21 cellular contexts compared by ENCODE assay signal in the genomic region with DNA sequence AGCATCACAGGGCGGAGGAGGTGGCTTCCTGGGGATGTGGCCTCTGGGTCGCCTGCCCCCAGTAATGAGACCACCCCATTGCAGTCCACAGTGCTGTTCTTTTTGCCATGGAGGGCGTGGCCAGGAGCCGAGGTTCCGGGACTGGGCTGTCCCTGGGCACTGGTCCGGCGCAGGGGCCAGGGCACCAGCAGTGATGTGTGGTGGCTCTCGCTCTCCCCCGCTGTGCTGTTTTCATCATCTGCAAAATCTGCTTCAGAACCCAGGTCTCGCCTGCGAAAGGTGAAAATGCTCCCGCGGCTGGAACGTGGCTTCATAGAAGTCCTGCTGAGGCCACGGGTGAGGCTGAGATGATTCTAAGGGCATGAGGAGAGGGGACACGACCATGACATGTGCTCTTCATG. TPM values are rescaled to one million over a fixed set of nuclear protein-coding genes. Genes with fewer than 3 reads are reported as not detected.
A peak's percentile ranks its signal among the peaks of the same experiment; 100 is the strongest.
DNase-seq lines count a peak whose midpoint lies in the region; ATAC-seq and TF ChIP-seq lines count a peak whose summit lies in the region.
"Had no signal": no experiment of that assay in that cellular context is flagged by ENCODE, and none has a peak within 500 bp of the region (broad histone marks: within the 10 kb centered on the region; RNA-seq: fewer than 3 reads in every experiment).

No MANE protein-coding gene starts in this region.

- TF ChIP-seq CTCF in natural killer cell (IDR thresholded peaks at IDR 0.05) (no peak), endodermal cell (conservative IDR thresholded peaks at IDR 0.05) (no peak), osteoblast (IDR thresholded peaks at IDR 0.05; ENCODE audit: extremely low read depth, low read depth, low read length) (no peak), upper lobe of right lung (IDR thresholded peaks at IDR 0.05) (no peak)

- H3K27ac ChIP-seq in endodermal cell (ENCODE audit: low read depth, low read length) (no peak overlapping the region), osteoblast (ENCODE audit: low read depth, low read length) (no peak overlapping the region), upper lobe of right lung (no peak overlapping the region)

- CTCF ChIA-PET in activated naive CD4-positive, alpha-beta T cell treated with anti-CD3 and anti-CD28 coated beads for 36 hours (lab: Charles Lee), result no interaction called here

- H3K36me3 Mint-ChIP-seq in natural killer cell treated with Interleukin-12 subunit alpha and Interleukin-12 subunit beta and Interleukin-15 and Interleukin-18, amount 100 ng/mL, for 72 hours, result no peaks in the 10 kb centered on the region
- H3K36me3 Mint-ChIP-seq in natural killer cell, result no peaks in the 10 kb centered on the region
- no peaks in the 10 kb centered on the region for H3K36me3 Mint-ChIP-seq in endodermal cell (ENCODE audit: low read depth)
- no peaks in the 10 kb centered on the region for H3K36me3 Mint-ChIP-seq in activated naive CD4-positive, alpha-beta T cell treated with anti-CD3 and anti-CD28 coated beads for 36 hours (ENCODE audit: low read depth)
- H3K36me3 Mint-ChIP-seq: CD4-positive, CD25-positive, alpha-beta regulatory T cell had no signal

- H3K79me2 ChIP-seq in osteoblast (ENCODE audit: insufficient read depth, low read length), result no peaks in the 10 kb centered on the region

- H3K27me3 ChIP-seq in endodermal cell (ENCODE audit: control insufficient read depth, insufficient read depth, low read length, poor library complexity, severe bottlenecking) (no peaks in the 10 kb centered on the region), osteoblast (ENCODE audit: insufficient read depth, low read length) (no peaks in the 10 kb centered on the region), upper lobe of right lung (no peaks in the 10 kb centered on the region)
- H3K27me3 ChIP-seq: BE2C had no signal

- H2AFZ ChIP-seq in osteoblast (ENCODE audit: low read length), result no peak overlapping the region

- intact Hi-C loops in natural killer cell (cut with micrococcal nuclease) (no loop called here), upper lobe of right lung (cut with DNase I) (no loop called here)
- intact Hi-C loops in activated naive CD4-positive, alpha-beta T cell treated with anti-CD3 and anti-CD28 coated beads for 36 hours (cut with micrococcal nuclease), result no loop called here

- H3K9ac ChIP-seq in endodermal cell (ENCODE audit: extremely low read depth, low read length, poor library complexity, severe bottlenecking), result no peak overlapping the region

- H3K36me3 ChIP-seq in endodermal cell (ENCODE audit: control insufficient read depth, insufficient read depth, low read length), result no peaks in the 10 kb centered on the region
- no peaks in the 10 kb centered on the region for H3K36me3 ChIP-seq in osteoblast (ENCODE audit: insufficient read depth, low read length)
- no peaks in the 10 kb centered on the region for H3K36me3 ChIP-seq in upper lobe of right lung
- H3K36me3 ChIP-seq: BE2C had no signal

- H3K4me1 ChIP-seq in endodermal cell (ENCODE audit: control insufficient read depth, insufficient read depth, low read length) (peaks cover 3% of the 10 kb centered on the region), osteoblast (ENCODE audit: insufficient read depth, low read length) (no peaks in the 10 kb centered on the region), upper lobe of right lung (no peaks in the 10 kb centered on the region)

- peaks cover under 1 to 5% of the 10 kb centered on the region in 2 donors for H3K27me3 Mint-ChIP-seq in natural killer cell treated with Interleukin-12 subunit alpha and Interleukin-12 subunit beta and Interleukin-15 and Interleukin-18, amount 100 ng/mL, for 72 hours
- H3K27me3 Mint-ChIP-seq in natural killer cell (ENCODE audit: low read depth in 2 of 2) (no peaks in the 10 kb centered on the region), endodermal cell (ENCODE audit: insufficient read depth) (peaks cover 19% of the 10 kb centered on the region)
- H3K27me3 Mint-ChIP-seq in activated naive CD4-positive, alpha-beta T cell treated with anti-CD3 and anti-CD28 coated beads for 36 hours (ENCODE audit: low read depth), result no peaks in the 10 kb centered on the region
- H3K27me3 Mint-ChIP-seq: CD4-positive, CD25-positive, alpha-beta regulatory T cell had no signal

- DNase-seq in natural killer cell treated with Interleukin-12 subunit alpha and Interleukin-12 subunit beta and Interleukin-15 and Interleukin-18, amount 100 ng/mL, for 72 hours (ENCODE audit: low spot score), result peak; percentile 40
- DNase-seq in natural killer cell (no peak), endodermal cell (peak; percentile 35), osteoblast (ENCODE audit: insufficient read length, low spot score, missing footprints) (peak; percentile 35), upper lobe of right lung (peak; percentile 52), iPS-NIHi7 (ENCODE audit: extremely low spot score) (no peak)
- DNase-seq in activated CD8-positive, alpha-beta memory T cell treated with anti-CD3 and anti-CD28 coated beads for 24 hours, result no peak
- no peak for DNase-seq in activated naive CD4-positive, alpha-beta T cell treated with anti-CD3 and anti-CD28 coated beads for 36 hours
- DNase-seq: ACHN; BE2C; C1 segment of cervical spinal cord; CD4-positive, CD25-positive, alpha-beta regulatory T cell; CD8-positive, alpha-beta memory T cell; COR-L47; DMS 273 treated with DMSO at 0.1 percent for 48 hours; DMS53; DND-41; EL; H9 had no signal

- no peak overlapping the region for H3K4me3 Mint-ChIP-seq in natural killer cell treated with Interleukin-12 subunit alpha and Interleukin-12 subunit beta and Interleukin-15 and Interleukin-18, amount 100 ng/mL, for 72 hours
- H3K4me3 Mint-ChIP-seq in natural killer cell (no peak overlapping the region), endodermal cell (no peak overlapping the region)
- H3K4me3 Mint-ChIP-seq in activated naive CD4-positive, alpha-beta T cell treated with anti-CD3 and anti-CD28 coated beads for 36 hours, result no peak overlapping the region
- H3K4me3 Mint-ChIP-seq: CD4-positive, CD25-positive, alpha-beta regulatory T cell; CD8-positive, alpha-beta memory T cell; H9 had no signal

- no peak overlapping the region for H3K4me2 ChIP-seq in osteoblast (ENCODE audit: insufficient read depth, low read length)

- no peaks in the 10 kb centered on the region for H3K4me1 Mint-ChIP-seq in natural killer cell treated with Interleukin-12 subunit alpha and Interleukin-12 subunit beta and Interleukin-15 and Interleukin-18, amount 100 ng/mL, for 72 hours (ENCODE audit: low read depth in 2 of 2)
- no peaks in the 10 kb centered on the region for H3K4me1 Mint-ChIP-seq in natural killer cell
- peaks cover 23% of the 10 kb centered on the region for H3K4me1 Mint-ChIP-seq in endodermal cell
- no peaks in the 10 kb centered on the region for H3K4me1 Mint-ChIP-seq in activated naive CD4-positive, alpha-beta T cell treated with anti-CD3 and anti-CD28 coated beads for 36 hours (ENCODE audit: low read depth)
- H3K4me1 Mint-ChIP-seq: CD4-positive, CD25-positive, alpha-beta regulatory T cell; CD8-positive, alpha-beta memory T cell had no signal

- ATAC-seq in natural killer cell treated with Interleukin-12 subunit alpha and Interleukin-12 subunit beta and Interleukin-15 and Interleukin-18, amount 100 ng/mL, for 72 hours, result no peak
- no peak for ATAC-seq in natural killer cell
- no peak for ATAC-seq in upper lobe of right lung
- ATAC-seq: GM12878 had no signal

- H3K4me3 ChIP-seq in endodermal cell (ENCODE audit: low read length), result no peak overlapping the region
- H3K4me3 ChIP-seq in osteoblast (ENCODE audit: insufficient read depth, low read length), result no peak overlapping the region
- no peak overlapping the region for H3K4me3 ChIP-seq in upper lobe of right lung
- H3K4me3 ChIP-seq: GM12878 had no signal

- peaks cover 12% of the 10 kb centered on the region for H3K9me3 ChIP-seq in endodermal cell (ENCODE audit: control insufficient read depth, low read length)
- H3K9me3 ChIP-seq in osteoblast (ENCODE audit: low read depth, low read length), result no peaks in the 10 kb centered on the region
- no peaks in the 10 kb centered on the region for H3K9me3 ChIP-seq in upper lobe of right lung
- H3K9me3 ChIP-seq: BE2C had no signal

- H4K20me1 ChIP-seq in osteoblast (ENCODE audit: insufficient read depth, low read length), result no peaks in the 10 kb centered on the region

- H3K9me3 Mint-ChIP-seq in natural killer cell treated with Interleukin-12 subunit alpha and Interleukin-12 subunit beta and Interleukin-15 and Interleukin-18, amount 100 ng/mL, for 72 hours, result no peaks in the 10 kb centered on the region
- no peaks in the 10 kb centered on the region for H3K9me3 Mint-ChIP-seq in natural killer cell
- peaks cover 5% of the 10 kb centered on the region for H3K9me3 Mint-ChIP-seq in endodermal cell
- H3K9me3 Mint-ChIP-seq in activated naive CD4-positive, alpha-beta T cell treated with anti-CD3 and anti-CD28 coated beads for 36 hours, result no peaks in the 10 kb centered on the region
- H3K9me3 Mint-ChIP-seq: CD8-positive, alpha-beta memory T cell had no signal

- H3K27ac Mint-ChIP-seq in natural killer cell treated with Interleukin-12 subunit alpha and Interleukin-12 subunit beta and Interleukin-15 and Interleukin-18, amount 100 ng/mL, for 72 hours, result no peak overlapping the region
- H3K27ac Mint-ChIP-seq in natural killer cell (no peak overlapping the region), endodermal cell (no peak overlapping the region)
- H3K27ac Mint-ChIP-seq in activated naive CD4-positive, alpha-beta T cell treated with anti-CD3 and anti-CD28 coated beads for 36 hours, result no peak overlapping the region
- H3K27ac Mint-ChIP-seq: CD4-positive, CD25-positive, alpha-beta regulatory T cell; CD8-positive, alpha-beta memory T cell; H9 had no signal

- WGBS in endodermal cell (ENCODE audit: insufficient coverage in 1 of 2, insufficient read length in 1 of 2), 2 experiments, result 94 to 95% methylated on average over 16 of the region's 16 CpGs

RNA-seq across cellular contexts. Expression of a gene that starts 45.8 kb away (rescaled TPM):
- total RNA-seq in natural killer cell treated with Interleukin-12 subunit alpha and Interleukin-12 subunit beta and Interleukin-15 and Interleukin-18, amount 100 ng/mL, for 72 hours, result under 1 TPM in 1 of 2 donors, not detected in 1; 0.14 TPM
- total RNA-seq in natural killer cell, result under 1 TPM in 1 of 3 donors, not detected in 2; 0.50 TPM
- total RNA-seq in endodermal cell, result 1 to 10 TPM; 4.5 to 5.6 TPM
- polyA plus RNA-seq in endodermal cell (2013, experiment 1 of 2), result 0.85 TPM
- polyA plus RNA-seq in endodermal cell (2013, experiment 2 of 2), result 0.66 TPM
- under 0.01 TPM in 1 of 2 replicates, not detected in the other for total RNA-seq in osteoblast
- total RNA-seq in upper lobe of right lung, result 0.58 TPM
- total RNA-seq in activated naive CD4-positive, alpha-beta T cell treated with anti-CD3 and anti-CD28 coated beads for 36 hours, result under 1 TPM; 0.31 to 0.35 TPM
- total RNA-seq: CD4-positive, CD25-positive, alpha-beta regulatory T cell; GM12878; HT-29 had no signal
- polyA plus RNA-seq: CD4-positive, CD25-positive, alpha-beta regulatory T cell; CD8-positive, alpha-beta memory T cell; GM12878 had no signal

Comparison
In these comparisons a context has a peak if more than half of its experiments do, and no peak if none do; other contexts are left out.
1. DNase-seq: peak in natural killer cell treated with Interleukin-12 subunit alpha and Interleukin-12 subunit beta and Interleukin-15 and Interleukin-18, amount 100 ng/mL, for 72 hours (single experiment), endodermal cell (single experiment), osteoblast (single experiment) and upper lobe of right lung (single experiment); none in natural killer cell (single experiment), activated CD8-positive, alpha-beta memory T cell treated with anti-CD3 and anti-CD28 coated beads for 24 hours (single experiment), activated naive CD4-positive, alpha-beta T cell treated with anti-CD3 and anti-CD28 coated beads for 36 hours (single experiment) and iPS-NIHi7 (single experiment).